Comparison of ENCODE assay signal across 7 cellular contexts in genomic region chr16:22373662-22374310, GRCh38.
DNase-seq lines count a peak whose midpoint lies in the region; ATAC-seq and TF ChIP-seq lines count a peak whose summit lies in the region.

No MANE protein-coding gene starts in this region.

- no peaks in the 10 kb centered on the region for H3K9me3 ChIP-seq in parathyroid adenoma (ENCODE audit: control insufficient read depth, low read length)

- no peaks in the 10 kb centered on the region for H3K36me3 ChIP-seq in parathyroid adenoma (ENCODE audit: control insufficient read depth, insufficient read depth, low read length)

- peak; percentile 87 for DNase-seq in NCI-H82 (lab: John Stamatoyannopoulos, UW)
- peak; percentile 80 for DNase-seq in activated effector memory CD4-positive, alpha-beta T cell treated with anti-CD3 and anti-CD28 coated beads, Interleukin-2, amount 50 U/mL, for 16 hours
- DNase-seq in germinal center (ENCODE audit: low spot score), result peak; percentile 39
- no peak for DNase-seq in dedifferentiated amniotic fluid mesenchymal stem cell (ENCODE audit: extremely low spot score)

- H3K4me2 ChIP-seq in parathyroid adenoma (ENCODE audit: low read length), result peak overlapping the region; percentile 98

- peaks cover 24% of the 10 kb centered on the region for H3K79me2 ChIP-seq in parathyroid adenoma

- peaks cover 10% of the 10 kb centered on the region for H3K4me1 ChIP-seq in parathyroid adenoma

- no peak for TF ChIP-seq CTCF in parathyroid adenoma (IDR thresholded peaks at IDR 0.05)

- H2AFZ ChIP-seq in parathyroid adenoma, result peak overlapping the region; percentile 82

- peak overlapping the region; percentile 63 for H3K27ac ChIP-seq in parathyroid adenoma

- no peaks in the 10 kb centered on the region for H3K27me3 ChIP-seq in parathyroid adenoma (ENCODE audit: control insufficient read depth, insufficient read depth, low read length)

- H3K4me3 ChIP-seq in parathyroid adenoma (ENCODE audit: low read depth, low read length), result peak overlapping the region; percentile 77

- no peak for TF ChIP-seq POLR2A in GM18505 (IDR thresholded peaks at IDR 0.05; ENCODE audit: borderline replicate concordance, extremely low read depth, insufficient read depth, insufficient read length)

- H3K9ac ChIP-seq in parathyroid adenoma, result peak overlapping the region; percentile 25

- ATAC-seq in GM18505 (IDR thresholded peaks at IDR 0.05; ENCODE audit: unreplicated experiment) (peak; percentile 21), HG02642 (IDR thresholded peaks at IDR 0.05; ENCODE audit: poor library complexity, unreplicated experiment) (peak; percentile 28)
